Comparison of ENCODE assay signal across 1 cellular context in the genomic region with DNA sequence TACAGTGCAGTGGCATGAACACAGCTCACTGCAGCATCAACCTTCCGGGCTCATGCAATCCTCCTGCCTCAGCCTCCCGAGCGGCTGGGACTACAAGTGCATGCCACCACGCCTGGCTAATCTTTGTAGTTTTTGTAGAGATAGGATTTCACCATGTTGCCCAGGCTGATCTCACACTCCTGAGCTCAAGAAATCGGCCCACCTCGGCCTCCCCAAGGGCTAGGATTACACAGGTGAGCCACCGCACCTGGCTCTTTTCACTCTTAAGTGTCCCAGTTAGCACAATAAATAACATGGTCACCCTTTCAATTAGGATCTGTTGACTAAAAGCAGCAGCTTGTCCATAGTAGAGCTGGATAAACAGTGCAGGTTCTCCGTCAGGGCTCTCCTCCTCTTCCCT.
TF ChIP-seq lines count a peak whose summit lies in the region.

No MANE protein-coding gene starts in this region.

TF ChIP-seq in K562, 482 proteins besides CTCF, POLR2A, EP300 and RAD21:
- TF ChIP-seq, protein P1, sequence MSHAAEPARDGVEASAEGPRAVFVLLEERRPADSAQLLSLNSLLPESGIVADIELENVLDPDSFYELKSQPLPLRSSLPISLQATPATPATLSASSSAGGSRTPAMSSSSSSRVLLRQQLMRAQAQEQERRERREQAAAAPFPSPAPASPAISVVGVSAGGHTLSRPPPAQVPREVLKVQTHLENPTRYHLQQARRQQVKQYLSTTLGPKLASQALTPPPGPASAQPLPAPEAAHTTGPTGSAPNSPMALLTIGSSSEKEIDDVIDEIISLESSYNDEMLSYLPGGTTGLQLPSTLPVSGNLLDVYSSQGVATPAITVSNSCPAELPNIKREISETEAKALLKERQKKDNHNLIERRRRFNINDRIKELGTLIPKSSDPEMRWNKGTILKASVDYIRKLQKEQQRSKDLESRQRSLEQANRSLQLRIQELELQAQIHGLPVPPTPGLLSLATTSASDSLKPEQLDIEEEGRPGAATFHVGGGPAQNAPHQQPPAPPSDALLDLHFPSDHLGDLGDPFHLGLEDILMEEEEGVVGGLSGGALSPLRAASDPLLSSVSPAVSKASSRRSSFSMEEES (CRISPR knock-in tag; IDR thresholded peaks at IDR 0.05) = no peak
- TF ChIP-seq SMARCE1 (IDR thresholded peaks at IDR 0.05) (no peak), ZNF253 (CRISPR knock-in tag; conservative IDR thresholded peaks at IDR 0.05) (no peak), ZNF507 (tag; conservative IDR thresholded peaks at IDR 0.05) (no peak), ZNF316 (IDR thresholded peaks at IDR 0.05) (no peak), NCOA1 (IDR thresholded peaks at IDR 0.05; ENCODE audit: low read depth) (no peak), SREBF2 (CRISPR knock-in tag; IDR thresholded peaks at IDR 0.05) (no peak), FOS (IDR thresholded peaks at IDR 0.05; ENCODE audit: extremely low read depth, insufficient read length) (no peak), ZNF76 (CRISPR knock-in tag; IDR thresholded peaks at IDR 0.05; ENCODE audit: borderline replicate concordance) (no peak), TCFL5 (CRISPR knock-in tag; conservative IDR thresholded peaks at IDR 0.05) (no peak), BHLHE40 (IDR thresholded peaks at IDR 0.05; ENCODE audit: low read length) (no peak), CREBBP (IDR thresholded peaks at IDR 0.05; ENCODE audit: low read depth, low read length) (no peak)
- TF ChIP-seq, protein P2, sequence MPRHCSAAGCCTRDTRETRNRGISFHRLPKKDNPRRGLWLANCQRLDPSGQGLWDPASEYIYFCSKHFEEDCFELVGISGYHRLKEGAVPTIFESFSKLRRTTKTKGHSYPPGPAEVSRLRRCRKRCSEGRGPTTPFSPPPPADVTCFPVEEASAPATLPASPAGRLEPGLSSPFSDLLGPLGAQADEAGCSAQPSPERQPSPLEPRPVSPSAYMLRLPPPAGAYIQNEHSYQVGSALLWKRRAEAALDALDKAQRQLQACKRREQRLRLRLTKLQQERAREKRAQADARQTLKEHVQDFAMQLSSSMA (CRISPR knock-in tag; IDR thresholded peaks at IDR 0.05) = no peak
- TF ChIP-seq, protein P3, sequence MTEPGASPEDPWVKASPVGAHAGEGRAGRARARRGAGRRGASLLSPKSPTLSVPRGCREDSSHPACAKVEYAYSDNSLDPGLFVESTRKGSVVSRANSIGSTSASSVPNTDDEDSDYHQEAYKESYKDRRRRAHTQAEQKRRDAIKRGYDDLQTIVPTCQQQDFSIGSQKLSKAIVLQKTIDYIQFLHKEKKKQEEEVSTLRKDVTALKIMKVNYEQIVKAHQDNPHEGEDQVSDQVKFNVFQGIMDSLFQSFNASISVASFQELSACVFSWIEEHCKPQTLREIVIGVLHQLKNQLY (CRISPR knock-in tag; conservative IDR thresholded peaks at IDR 0.05) = no peak
- TF ChIP-seq, protein P4, sequence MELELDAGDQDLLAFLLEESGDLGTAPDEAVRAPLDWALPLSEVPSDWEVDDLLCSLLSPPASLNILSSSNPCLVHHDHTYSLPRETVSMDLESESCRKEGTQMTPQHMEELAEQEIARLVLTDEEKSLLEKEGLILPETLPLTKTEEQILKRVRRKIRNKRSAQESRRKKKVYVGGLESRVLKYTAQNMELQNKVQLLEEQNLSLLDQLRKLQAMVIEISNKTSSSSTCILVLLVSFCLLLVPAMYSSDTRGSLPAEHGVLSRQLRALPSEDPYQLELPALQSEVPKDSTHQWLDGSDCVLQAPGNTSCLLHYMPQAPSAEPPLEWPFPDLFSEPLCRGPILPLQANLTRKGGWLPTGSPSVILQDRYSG (tag; conservative IDR thresholded peaks at IDR 0.05; ENCODE audit: low read depth) = no peak
- TF ChIP-seq, protein P5, sequence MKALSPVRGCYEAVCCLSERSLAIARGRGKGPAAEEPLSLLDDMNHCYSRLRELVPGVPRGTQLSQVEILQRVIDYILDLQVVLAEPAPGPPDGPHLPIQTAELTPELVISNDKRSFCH (CRISPR knock-in tag; IDR thresholded peaks at IDR 0.05) = no peak
- TF ChIP-seq, protein P5 (tag; IDR thresholded peaks at IDR 0.05) = no peak
- TF ChIP-seq, protein P6, sequence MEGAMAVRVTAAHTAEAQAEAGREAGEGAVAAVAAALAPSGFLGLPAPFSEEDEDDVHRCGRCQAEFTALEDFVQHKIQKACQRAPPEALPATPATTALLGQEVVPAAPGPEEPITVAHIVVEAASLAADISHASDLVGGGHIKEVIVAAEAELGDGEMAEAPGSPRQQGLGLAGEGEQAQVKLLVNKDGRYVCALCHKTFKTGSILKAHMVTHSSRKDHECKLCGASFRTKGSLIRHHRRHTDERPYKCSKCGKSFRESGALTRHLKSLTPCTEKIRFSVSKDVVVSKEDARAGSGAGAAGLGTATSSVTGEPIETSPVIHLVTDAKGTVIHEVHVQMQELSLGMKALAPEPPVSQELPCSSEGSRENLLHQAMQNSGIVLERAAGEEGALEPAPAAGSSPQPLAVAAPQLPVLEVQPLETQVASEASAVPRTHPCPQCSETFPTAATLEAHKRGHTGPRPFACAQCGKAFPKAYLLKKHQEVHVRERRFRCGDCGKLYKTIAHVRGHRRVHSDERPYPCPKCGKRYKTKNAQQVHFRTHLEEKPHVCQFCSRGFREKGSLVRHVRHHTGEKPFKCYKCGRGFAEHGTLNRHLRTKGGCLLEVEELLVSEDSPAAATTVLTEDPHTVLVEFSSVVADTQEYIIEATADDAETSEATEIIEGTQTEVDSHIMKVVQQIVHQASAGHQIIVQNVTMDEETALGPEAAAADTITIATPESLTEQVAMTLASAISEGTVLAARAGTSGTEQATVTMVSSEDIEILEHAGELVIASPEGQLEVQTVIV (CRISPR knock-in tag; IDR thresholded peaks at IDR 0.05; ENCODE audit: borderline replicate concordance) = no peak
